2 cellular contexts compared by ENCODE assay signal in genomic region chr17:28266926-28267719, GRCh38.
TF ChIP-seq lines count a peak whose summit lies in the region.

No MANE protein-coding gene starts in this region.

TF ChIP-seq in K562, 482 proteins besides CTCF, POLR2A, EP300 and RAD21:
- TF ChIP-seq YY1 (IDR thresholded peaks at IDR 0.05; ENCODE audit: borderline replicate concordance in 1 of 3, control insufficient read depth in 1 of 3, extremely low read depth in 1 of 3, insufficient read depth in 3 of 3, insufficient read length in 1 of 3, insufficient replicate concordance in 2 of 3, low read depth in 1 of 3, low read length in 2 of 3): peak in 1 of 3 experiments; percentile 58
- TF ChIP-seq C11orf30 (IDR thresholded peaks at IDR 0.05; ENCODE audit: low read depth): peak; percentile 87
- TF ChIP-seq MAFF (IDR thresholded peaks at IDR 0.05; ENCODE audit: low read length): peak; percentile 72
- TF ChIP-seq MAFG (tag; conservative IDR thresholded peaks at IDR 0.05): peak; percentile 87
- TF ChIP-seq NFE2 (IDR thresholded peaks at IDR 0.05; ENCODE audit: low read depth): 0 out of 2 replicates have a peak, but pooled peaks have one; percentile 25
- TF ChIP-seq ZNF589 (CRISPR knock-in tag; IDR thresholded peaks at IDR 0.05; ENCODE audit: low read depth): 0 out of 2 replicates have a peak, but pooled peaks have one; percentile 31
- TF ChIP-seq ZNF316 (IDR thresholded peaks at IDR 0.05): peak; percentile 95
- peak; percentile 68 for TF ChIP-seq MAFK (IDR thresholded peaks at IDR 0.05; ENCODE audit: low read length)
TF ChIP-seq in K562: peak in this region for 8; not testable (repeated sequence) for 474.

TF ChIP-seq in HepG2, 621 proteins besides CTCF, POLR2A, EP300 and RAD21:
- peak; percentile 77 for TF ChIP-seq MAFF (IDR thresholded peaks at IDR 0.05; ENCODE audit: low read depth, low read length)
- TF ChIP-seq MAFK (conservative IDR thresholded peaks at IDR 0.05 in 1 of 2, IDR thresholded peaks at IDR 0.05 in 1 of 2; ENCODE audit: low read length in 2 of 2): peak; percentile 72 to 83
